11 cellular contexts compared by ENCODE assay signal in genomic region chr6:158646023-158646888, GRCh38. TPM values are rescaled to one million over a fixed set of nuclear protein-coding genes. Genes with fewer than 3 reads are reported as not detected.
DNase-seq lines count a peak whose midpoint lies in the region; ATAC-seq, FAIRE-seq and TF ChIP-seq lines count a peak whose summit lies in the region.
"Had no signal": no experiment of that assay in that cellular context is flagged by ENCODE, and none has a peak within 500 bp of the region (broad histone marks: within the 10 kb centered on the region; RNA-seq: fewer than 3 reads in every experiment).

No MANE protein-coding gene starts in this region.

- H4K20me1 ChIP-seq in neural progenitor cell (ENCODE audit: low read depth): peaks cover 28% of the 10 kb centered on the region

- TF ChIP-seq CTCF in neural progenitor cell (IDR thresholded peaks at IDR 0.05): no peak
- TF ChIP-seq CTCF in GM13976 (IDR thresholded peaks at IDR 0.05; ENCODE audit: borderline replicate concordance, control extremely low read depth, extremely low read depth, insufficient read depth, missing control alignments): no peak

- H3K9ac ChIP-seq in neural progenitor cell: no peak overlapping the region

- H3K27me3 ChIP-seq in effector memory CD4-positive, alpha-beta T cell (replicated peaks; ENCODE audit: control insufficient read depth, insufficient read depth, low read length, poor library complexity, severe bottlenecking): no peaks in the 10 kb centered on the region
- H3K27me3 ChIP-seq in neural progenitor cell: peaks cover 15% of the 10 kb centered on the region
- H3K27me3 ChIP-seq: vagina had no signal

- peaks cover 13% of the 10 kb centered on the region for H3K36me3 Mint-ChIP-seq in neural progenitor cell

- no peaks in the 10 kb centered on the region for H3K9me3 ChIP-seq in effector memory CD4-positive, alpha-beta T cell (ENCODE audit: control insufficient read depth, low read length)
- H3K9me3 ChIP-seq in neural progenitor cell (ENCODE audit: low read depth): no peaks in the 10 kb centered on the region
- H3K9me3 ChIP-seq: vagina had no signal

- peaks cover 52% of the 10 kb centered on the region for H3K4me1 ChIP-seq in effector memory CD4-positive, alpha-beta T cell (ENCODE audit: control insufficient read depth, insufficient read depth, low read length, poor library complexity, severe bottlenecking)
- H3K4me1 ChIP-seq in neural progenitor cell: peaks cover 8% of the 10 kb centered on the region

- no peak overlapping the region for H2AFZ ChIP-seq in neural progenitor cell (replicated peaks)

- no peak for FAIRE-seq in RCC 7860 (lab: Jason Lieb, UNC)
- FAIRE-seq: GM12892 had no signal

- peaks cover 8% of the 10 kb centered on the region for H3K36me3 ChIP-seq in effector memory CD4-positive, alpha-beta T cell (ENCODE audit: control insufficient read depth, insufficient read depth, low read length)
- no peaks in the 10 kb centered on the region for H3K36me3 ChIP-seq in neural progenitor cell
- H3K36me3 ChIP-seq: vagina had no signal

- in situ Hi-C loops in GM13976 (cut with MboI; ENCODE audit: low sequenced_read_pairs, unreplicated experiment): no loop called here

- H3K4me3 ChIP-seq in effector memory CD4-positive, alpha-beta T cell (ENCODE audit: insufficient read depth, low read depth, low read length, poor library complexity, severe bottlenecking): no peak overlapping the region
- no peak overlapping the region for H3K4me3 ChIP-seq in neural progenitor cell

- H3F3A ChIP-seq in neural progenitor cell (ENCODE audit: low read depth): no peaks in the 10 kb centered on the region

- no peak for ATAC-seq in HG03378 (IDR thresholded peaks at IDR 0.05; ENCODE audit: unreplicated experiment)

- H3K27ac Mint-ChIP-seq in neural progenitor cell: peak overlapping the region; percentile 47

- no peak overlapping the region for H3K4me2 ChIP-seq in neural progenitor cell

- peaks cover 32% of the 10 kb centered on the region for H3K4me1 Mint-ChIP-seq in neural progenitor cell

- H3K79me2 ChIP-seq in neural progenitor cell (ENCODE audit: low read depth): peaks cover 30% of the 10 kb centered on the region

- DNase-seq in ELR (ENCODE audit: low read depth) (peak; percentile 23), RCC 7860 (ENCODE audit: low spot score) (peak; percentile 44), neural progenitor cell (ENCODE audit: low spot score) (no peak), NCI-H2227 treated with DMSO at 0.1 percent for 48 hours (lab: John Stamatoyannopoulos, UW) (no peak), SIG-M5 (lab: John Stamatoyannopoulos, UW) (no peak), GM13976 (ENCODE audit: low spot score) (no peak)
- no peak for DNase-seq in effector memory CD4-positive, alpha-beta T cell
- DNase-seq: SW 1271 had no signal

- H3K4me3 Mint-ChIP-seq in neural progenitor cell: peak overlapping the region; percentile 91

- peaks cover 4% of the 10 kb centered on the region for H3K27me3 Mint-ChIP-seq in neural progenitor cell (ENCODE audit: insufficient read depth, low read depth)

- peak overlapping the region; percentile 16 for H3K27ac ChIP-seq in effector memory CD4-positive, alpha-beta T cell (ENCODE audit: insufficient read depth, low read length, poor library complexity, severe bottlenecking)
- no peak overlapping the region for H3K27ac ChIP-seq in neural progenitor cell

- no peaks in the 10 kb centered on the region for H3K9me3 Mint-ChIP-seq in neural progenitor cell

RNA-seq across cellular contexts. Expression of gene DYNLT1, which starts 1.7 kb away (rescaled TPM):
- 71.1 and 82.8 TPM in 2 replicates for total RNA-seq in neural progenitor cell (ENCODE audit: low replicate concordance)

RNA-seq across cellular contexts. Expression of gene SYTL3, which starts 3.6 kb away (rescaled TPM):
- total RNA-seq in neural progenitor cell (ENCODE audit: low replicate concordance): 0.25 TPM in 1 of 2 replicates, not detected in the other

Comparison
In these comparisons a context has a peak if more than half of its experiments do, and no peak if none do; other contexts are left out.
1. DNase-seq: peak in ELR (single experiment) and RCC 7860 (single experiment); none in effector memory CD4-positive, alpha-beta T cell (0 of 3), neural progenitor cell (single experiment), NCI-H2227 treated with DMSO at 0.1 percent for 48 hours (single experiment), SIG-M5 (single experiment) and GM13976 (single experiment).